In the genomic region with DNA sequence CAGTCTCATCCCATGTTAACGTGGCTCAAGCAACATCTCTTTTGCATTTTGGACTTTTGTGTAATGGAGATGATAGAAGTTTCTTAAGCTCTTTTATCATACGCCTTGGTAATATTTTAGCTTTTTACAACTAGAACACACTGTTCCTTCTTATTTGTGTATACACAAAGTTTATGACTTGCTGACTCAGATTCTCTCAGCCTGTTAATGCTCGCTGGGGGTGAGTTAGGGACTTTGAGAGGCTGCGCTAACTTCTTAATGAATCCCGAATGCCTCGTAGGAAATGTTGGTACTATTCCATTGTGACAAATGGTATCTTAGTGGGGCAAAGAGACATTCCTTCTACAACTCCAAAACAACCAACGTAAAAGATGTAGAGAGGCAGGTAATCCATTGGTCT, we compare ENCODE assay signal across 17 cellular contexts.
DNase-seq lines count a peak whose midpoint lies in the region; ATAC-seq and TF ChIP-seq lines count a peak whose summit lies in the region.
"Had no signal": no experiment of that assay in that cellular context is flagged by ENCODE, and none has a peak within 500 bp of the region (broad histone marks: within the 10 kb centered on the region; RNA-seq: fewer than 3 reads in every experiment).

No MANE protein-coding gene starts in this region.

- no peak overlapping the region for H3K9ac ChIP-seq in OCI-LY3 (ENCODE audit: low read length)
- H3K9ac ChIP-seq: BLaER1, GM23248 had no signal

- CTCF ChIA-PET in activated CD4-positive, alpha-beta memory T cell treated with anti-CD3 and anti-CD28 coated beads for 36 hours (lab: Charles Lee), result no interaction called here

- peak; percentile 66 for ATAC-seq in left colon
- ATAC-seq: CD8-positive, alpha-beta T cell had no signal

- TF ChIP-seq CTCF in 22Rv1 (IDR thresholded peaks at IDR 0.05), result no peak
- TF ChIP-seq CTCF in OCI-LY3 (IDR thresholded peaks at IDR 0.05; ENCODE audit: low read depth, low read length), result no peak
- TF ChIP-seq CTCF in esophagus muscularis mucosa (IDR thresholded peaks at IDR 0.05), result no peak

- no peak overlapping the region for H3K4me2 ChIP-seq in OCI-LY3 (ENCODE audit: low read length)
- H3K4me2 ChIP-seq: BLaER1 had no signal

- intact Hi-C loops in left colon (cut with DNase I, micrococcal nuclease), result no loop called here
- intact Hi-C loops in esophagus muscularis mucosa (cut with DNase I), result no loop called here
- intact Hi-C loops in activated CD4-positive, alpha-beta memory T cell treated with anti-CD3 and anti-CD28 coated beads for 36 hours (cut with micrococcal nuclease), result no loop called here

- H3K27me3 ChIP-seq in OCI-LY3 (ENCODE audit: low read depth, low read length) (no peaks in the 10 kb centered on the region), esophagus muscularis mucosa (no peaks in the 10 kb centered on the region)
- H3K27me3 ChIP-seq: BLaER1 had no signal

- no peak overlapping the region for H3K4me3 Mint-ChIP-seq in activated CD4-positive, alpha-beta memory T cell treated with anti-CD3 and anti-CD28 coated beads for 36 hours
- H3K4me3 Mint-ChIP-seq: CD8-positive, alpha-beta T cell had no signal

- no peaks in the 10 kb centered on the region for H3K27me3 Mint-ChIP-seq in activated CD4-positive, alpha-beta memory T cell treated with anti-CD3 and anti-CD28 coated beads for 36 hours

- 89% methylated on average over 7 of the region's 7 CpGs for WGBS in esophagus muscularis mucosa

- H3K4me1 ChIP-seq in OCI-LY3 (ENCODE audit: low read length), result peaks cover 50% of the 10 kb centered on the region
- no peaks in the 10 kb centered on the region for H3K4me1 ChIP-seq in esophagus muscularis mucosa
- H3K4me1 ChIP-seq: BLaER1, HAP-1 had no signal

- TF ChIP-seq EP300 in esophagus muscularis mucosa (IDR thresholded peaks at IDR 0.05), result no peak

- H3K4me3 ChIP-seq in OCI-LY3 (ENCODE audit: low read length) (no peak overlapping the region), esophagus muscularis mucosa (no peak overlapping the region)
- H3K4me3 ChIP-seq: BLaER1, GM12878, GM23248, HAP-1 had no signal

- H3K4me1 Mint-ChIP-seq in activated CD4-positive, alpha-beta memory T cell treated with anti-CD3 and anti-CD28 coated beads for 36 hours (ENCODE audit: low read depth), result no peaks in the 10 kb centered on the region

- H3K27ac Mint-ChIP-seq in activated CD4-positive, alpha-beta memory T cell treated with anti-CD3 and anti-CD28 coated beads for 36 hours, result no peak overlapping the region
- H3K27ac Mint-ChIP-seq: CD8-positive, alpha-beta T cell had no signal

- H3K27ac ChIP-seq in 22Rv1 (peak overlapping the region; percentile 98), OCI-LY3 (ENCODE audit: low read length) (peak overlapping the region; percentile 83; the same call in 1 of the 2 replicates), esophagus muscularis mucosa (replicated peaks in 1 of 4) (no peak overlapping the region)
- H3K27ac ChIP-seq: BLaER1, GM23248, HL-60 had no signal

- peak overlapping the region; percentile 67; the same call in 1 of the 2 replicates for H2AFZ ChIP-seq in OCI-LY3 (ENCODE audit: low read depth, low read length)
- H2AFZ ChIP-seq: GM23248 had no signal

- H4K20me1 ChIP-seq in OCI-LY3 (ENCODE audit: insufficient read depth, low read length), result no peaks in the 10 kb centered on the region
- H4K20me1 ChIP-seq: BLaER1 had no signal

- DNase-seq in left colon, result no peak
- DNase-seq in renal cortical epithelial cell (ENCODE audit: low read depth), result peak; percentile 54
- DNase-seq in esophagus muscularis mucosa (ENCODE audit: extremely low spot score), result no peak
- DNase-seq in activated CD4-positive, alpha-beta memory T cell treated with anti-CD3 and anti-CD28 coated beads for 36 hours, result no peak
- DNase-seq in activated CD4-positive, alpha-beta T cell treated with anti-CD3 and anti-CD28 coated beads for 48 hours, result no peak
- DNase-seq: 8988T; Calu3; CD8-positive, alpha-beta T cell; DND-41; EL; GM23248 had no signal

- H3K79me2 ChIP-seq in OCI-LY3 (ENCODE audit: low read length), result no peaks in the 10 kb centered on the region

- TF ChIP-seq POLR2A in esophagus muscularis mucosa (IDR thresholded peaks at IDR 0.05; ENCODE audit: low read depth), result no peak

- POLR2A ChIA-PET in activated CD4-positive, alpha-beta memory T cell treated with anti-CD3 and anti-CD28 coated beads for 36 hours (lab: Charles Lee), result no interaction called here

- no peaks in the 10 kb centered on the region for H3K9me3 Mint-ChIP-seq in activated CD4-positive, alpha-beta memory T cell treated with anti-CD3 and anti-CD28 coated beads for 36 hours

- H3K36me3 ChIP-seq in OCI-LY3 (replicated peaks; ENCODE audit: low read depth, low read length), result no peaks in the 10 kb centered on the region
- no peaks in the 10 kb centered on the region for H3K36me3 ChIP-seq in esophagus muscularis mucosa
- H3K36me3 ChIP-seq: BLaER1, HAP-1 had no signal

- H3K9me3 ChIP-seq in OCI-LY3 (ENCODE audit: insufficient read depth, low read length) (no peaks in the 10 kb centered on the region), esophagus muscularis mucosa (no peaks in the 10 kb centered on the region)
- H3K9me3 ChIP-seq: BLaER1, HAP-1 had no signal

- H3K36me3 Mint-ChIP-seq in activated CD4-positive, alpha-beta memory T cell treated with anti-CD3 and anti-CD28 coated beads for 36 hours, result no peaks in the 10 kb centered on the region
- H3K36me3 Mint-ChIP-seq: CD8-positive, alpha-beta T cell had no signal

Comparison
In these comparisons a context has a peak if more than half of its experiments do, and no peak if none do; other contexts are left out.
1. H3K27ac ChIP-seq: peak in 22Rv1 (single experiment) and OCI-LY3 (single experiment); none in esophagus muscularis mucosa (0 of 4).